Comparison of ENCODE assay signal across 1 cellular context in genomic region chr12:56724989-56725722, GRCh38.
A peak's percentile ranks its signal among the peaks of the same experiment; 100 is the strongest.
TF ChIP-seq lines count a peak whose summit lies in the region.

NACA (minus strand) TSS chr12:56725299; CDS start chr12:56724521, 778 bp downstream.

TF ChIP-seq in HEK293, 187 proteins besides CTCF, POLR2A, EP300 and RAD21 (continued from another document and continues in another):
- TF ChIP-seq ZNF692 (tag by site-specific recombination; IDR thresholded peaks at IDR 0.05): peak; percentile 67
- peak; percentile 92 for TF ChIP-seq SP3 (tag by site-specific recombination; IDR thresholded peaks at IDR 0.05)
- no peak for TF ChIP-seq HOXA7 (CRISPR knock-in tag; IDR thresholded peaks at IDR 0.05; ENCODE audit: borderline replicate concordance)
- TF ChIP-seq ZXDB (tag by site-specific recombination; IDR thresholded peaks at IDR 0.05): peak; percentile 95
- peak; percentile 100 for TF ChIP-seq SCRT2 (tag by site-specific recombination; IDR thresholded peaks at IDR 0.05)
- no peak for TF ChIP-seq ZNF16 (tag by site-specific recombination; IDR thresholded peaks at IDR 0.05; ENCODE audit: low read depth)
- peak; percentile 68 for TF ChIP-seq KLF8 (tag by site-specific recombination; IDR thresholded peaks at IDR 0.05)
- TF ChIP-seq ZNF549 (tag by site-specific recombination; IDR thresholded peaks at IDR 0.05): no peak
- no peak for TF ChIP-seq ZNF560 (tag by site-specific recombination; IDR thresholded peaks at IDR 0.05; ENCODE audit: borderline replicate concordance)
- TF ChIP-seq, protein P1, sequence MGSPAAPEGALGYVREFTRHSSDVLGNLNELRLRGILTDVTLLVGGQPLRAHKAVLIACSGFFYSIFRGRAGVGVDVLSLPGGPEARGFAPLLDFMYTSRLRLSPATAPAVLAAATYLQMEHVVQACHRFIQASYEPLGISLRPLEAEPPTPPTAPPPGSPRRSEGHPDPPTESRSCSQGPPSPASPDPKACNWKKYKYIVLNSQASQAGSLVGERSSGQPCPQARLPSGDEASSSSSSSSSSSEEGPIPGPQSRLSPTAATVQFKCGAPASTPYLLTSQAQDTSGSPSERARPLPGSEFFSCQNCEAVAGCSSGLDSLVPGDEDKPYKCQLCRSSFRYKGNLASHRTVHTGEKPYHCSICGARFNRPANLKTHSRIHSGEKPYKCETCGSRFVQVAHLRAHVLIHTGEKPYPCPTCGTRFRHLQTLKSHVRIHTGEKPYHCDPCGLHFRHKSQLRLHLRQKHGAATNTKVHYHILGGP (tag by site-specific recombination; IDR thresholded peaks at IDR 0.05): no peak
- TF ChIP-seq ZBTB8A (tag by site-specific recombination; IDR thresholded peaks at IDR 0.05): peak; percentile 83
- peak; percentile 60 for TF ChIP-seq ZFP3 (tag by site-specific recombination; IDR thresholded peaks at IDR 0.05; ENCODE audit: low read depth)
- TF ChIP-seq KLF1 (tag by site-specific recombination; IDR thresholded peaks at IDR 0.05): peak; percentile 25; the same call in 1 of the 2 replicates
- TF ChIP-seq HIC1 (tag by site-specific recombination; IDR thresholded peaks at IDR 0.05): no peak
- TF ChIP-seq GLIS2 (tag by site-specific recombination; IDR thresholded peaks at IDR 0.05): peak; percentile 89
- TF ChIP-seq OSR2 (tag by site-specific recombination; IDR thresholded peaks at IDR 0.05): peak; percentile 72
- TF ChIP-seq ZNF169 (tag by site-specific recombination; IDR thresholded peaks at IDR 0.05): no peak
- peak; percentile 75; the same call in 1 of the 2 replicates for TF ChIP-seq ZNF391 (tag by site-specific recombination; IDR thresholded peaks at IDR 0.05; ENCODE audit: borderline replicate concordance, low read depth)
- no peak for TF ChIP-seq ZNF280C (tag by site-specific recombination; IDR thresholded peaks at IDR 0.05)
- no peak for TF ChIP-seq BCL11B (tag by site-specific recombination; IDR thresholded peaks at IDR 0.05; ENCODE audit: low read depth)
- TF ChIP-seq ZNF629 (tag by site-specific recombination; IDR thresholded peaks at IDR 0.05): peak; percentile 76; the same call in 1 of the 2 replicates
- TF ChIP-seq ZNF626 (tag by site-specific recombination; IDR thresholded peaks at IDR 0.05): no peak
- peak; percentile 100 for TF ChIP-seq ZNF341 (tag by site-specific recombination; IDR thresholded peaks at IDR 0.05; ENCODE audit: low read depth)
- peak; percentile 64; the same call in 1 of the 2 replicates for TF ChIP-seq ZNF121 (tag by site-specific recombination; IDR thresholded peaks at IDR 0.05)
- TF ChIP-seq, protein P2, sequence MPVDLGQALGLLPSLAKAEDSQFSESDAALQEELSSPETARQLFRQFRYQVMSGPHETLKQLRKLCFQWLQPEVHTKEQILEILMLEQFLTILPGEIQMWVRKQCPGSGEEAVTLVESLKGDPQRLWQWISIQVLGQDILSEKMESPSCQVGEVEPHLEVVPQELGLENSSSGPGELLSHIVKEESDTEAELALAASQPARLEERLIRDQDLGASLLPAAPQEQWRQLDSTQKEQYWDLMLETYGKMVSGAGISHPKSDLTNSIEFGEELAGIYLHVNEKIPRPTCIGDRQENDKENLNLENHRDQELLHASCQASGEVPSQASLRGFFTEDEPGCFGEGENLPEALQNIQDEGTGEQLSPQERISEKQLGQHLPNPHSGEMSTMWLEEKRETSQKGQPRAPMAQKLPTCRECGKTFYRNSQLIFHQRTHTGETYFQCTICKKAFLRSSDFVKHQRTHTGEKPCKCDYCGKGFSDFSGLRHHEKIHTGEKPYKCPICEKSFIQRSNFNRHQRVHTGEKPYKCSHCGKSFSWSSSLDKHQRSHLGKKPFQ (tag by site-specific recombination; IDR thresholded peaks at IDR 0.05): peak; percentile 47
- no peak for TF ChIP-seq ZNF510 (tag by site-specific recombination; IDR thresholded peaks at IDR 0.05; ENCODE audit: insufficient replicate concordance)
- no peak for TF ChIP-seq ZNF174 (tag by site-specific recombination; IDR thresholded peaks at IDR 0.05)
- no peak for TF ChIP-seq KLF10 (tag by site-specific recombination; IDR thresholded peaks at IDR 0.05)
- no peak for TF ChIP-seq ZNF404 (tag by site-specific recombination; IDR thresholded peaks at IDR 0.05)
- TF ChIP-seq ZNF707 (tag by site-specific recombination; IDR thresholded peaks at IDR 0.05): no peak
- no peak for TF ChIP-seq ZNF19 (tag by site-specific recombination; IDR thresholded peaks at IDR 0.05; ENCODE audit: low read depth)
- TF ChIP-seq, protein P3, sequence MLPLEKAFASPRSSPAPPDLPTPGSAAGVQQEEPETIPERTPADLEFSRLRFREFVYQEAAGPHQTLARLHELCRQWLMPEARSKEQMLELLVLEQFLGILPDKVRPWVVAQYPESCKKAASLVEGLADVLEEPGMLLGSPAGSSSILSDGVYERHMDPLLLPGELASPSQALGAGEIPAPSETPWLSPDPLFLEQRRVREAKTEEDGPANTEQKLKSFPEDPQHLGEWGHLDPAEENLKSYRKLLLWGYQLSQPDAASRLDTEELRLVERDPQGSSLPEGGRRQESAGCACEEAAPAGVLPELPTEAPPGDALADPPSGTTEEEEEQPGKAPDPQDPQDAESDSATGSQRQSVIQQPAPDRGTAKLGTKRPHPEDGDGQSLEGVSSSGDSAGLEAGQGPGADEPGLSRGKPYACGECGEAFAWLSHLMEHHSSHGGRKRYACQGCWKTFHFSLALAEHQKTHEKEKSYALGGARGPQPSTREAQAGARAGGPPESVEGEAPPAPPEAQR (tag by site-specific recombination; IDR thresholded peaks at IDR 0.05): 0 out of 2 replicates have a peak, but pooled peaks have one; percentile 51
- no peak for TF ChIP-seq ZNF585B (tag by site-specific recombination; IDR thresholded peaks at IDR 0.05)
- no peak for TF ChIP-seq ZNF155 (tag by site-specific recombination; IDR thresholded peaks at IDR 0.05)
- 0 out of 2 replicates have a peak, but pooled peaks have one; percentile 53 for TF ChIP-seq ZBTB1 (tag by site-specific recombination; IDR thresholded peaks at IDR 0.05)
- TF ChIP-seq YY1 (tag by site-specific recombination; IDR thresholded peaks at IDR 0.05): peak; percentile 98
- no peak for TF ChIP-seq GLI2 (tag by site-specific recombination; IDR thresholded peaks at IDR 0.05; ENCODE audit: borderline replicate concordance, low read depth)
- peak; percentile 71 for TF ChIP-seq ZBTB48 (tag by site-specific recombination; IDR thresholded peaks at IDR 0.05)
- no peak for TF ChIP-seq ZNF274 (IDR thresholded peaks at IDR 0.05; ENCODE audit: low read length)
- TF ChIP-seq ZNF274 (tag by site-specific recombination; IDR thresholded peaks at IDR 0.05; ENCODE audit: borderline replicate concordance): no peak
- TF ChIP-seq ZNF501 (tag by site-specific recombination; IDR thresholded peaks at IDR 0.05): peak; percentile 100
- TF ChIP-seq PRDM6 (tag by site-specific recombination; IDR thresholded peaks at IDR 0.05): 0 out of 2 replicates have a peak, but pooled peaks have one; percentile 21
- no peak for TF ChIP-seq ZNF423 (tag by site-specific recombination; IDR thresholded peaks at IDR 0.05)
- TF ChIP-seq ZBTB20 (tag by site-specific recombination; IDR thresholded peaks at IDR 0.05): peak; percentile 36; the same call in 1 of the 2 replicates
- TF ChIP-seq ZNF785 (tag by site-specific recombination; IDR thresholded peaks at IDR 0.05): no peak; the same call in 1 of the 2 replicates
- TF ChIP-seq ZFP41 (tag by site-specific recombination; IDR thresholded peaks at IDR 0.05; ENCODE audit: borderline replicate concordance): no peak
- TF ChIP-seq, protein P4, sequence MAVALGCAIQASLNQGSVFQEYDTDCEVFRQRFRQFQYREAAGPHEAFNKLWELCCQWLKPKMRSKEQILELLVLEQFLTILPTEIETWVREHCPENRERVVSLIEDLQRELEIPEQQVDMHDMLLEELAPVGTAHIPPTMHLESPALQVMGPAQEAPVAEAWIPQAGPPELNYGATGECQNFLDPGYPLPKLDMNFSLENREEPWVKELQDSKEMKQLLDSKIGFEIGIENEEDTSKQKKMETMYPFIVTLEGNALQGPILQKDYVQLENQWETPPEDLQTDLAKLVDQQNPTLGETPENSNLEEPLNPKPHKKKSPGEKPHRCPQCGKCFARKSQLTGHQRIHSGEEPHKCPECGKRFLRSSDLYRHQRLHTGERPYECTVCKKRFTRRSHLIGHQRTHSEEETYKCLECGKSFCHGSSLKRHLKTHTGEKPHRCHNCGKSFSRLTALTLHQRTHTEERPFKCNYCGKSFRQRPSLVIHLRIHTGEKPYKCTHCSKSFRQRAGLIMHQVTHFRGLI (tag by site-specific recombination; IDR thresholded peaks at IDR 0.05): no peak
- TF ChIP-seq ZNF10 (tag by site-specific recombination; IDR thresholded peaks at IDR 0.05): peak; percentile 50; the same call in 1 of the 2 replicates
- TF ChIP-seq ZNF610 (tag by site-specific recombination; IDR thresholded peaks at IDR 0.05; ENCODE audit: borderline replicate concordance): peak; percentile 68; the same call in 1 of the 2 replicates
- no peak for TF ChIP-seq RBAK (tag by site-specific recombination; IDR thresholded peaks at IDR 0.05)
- TF ChIP-seq OVOL3 (tag by site-specific recombination; IDR thresholded peaks at IDR 0.05): peak; percentile 64; the same call in 1 of the 2 replicates
- TF ChIP-seq ZNF792 (tag by site-specific recombination; IDR thresholded peaks at IDR 0.05): no peak
- no peak for TF ChIP-seq ZNF175 (tag by site-specific recombination; IDR thresholded peaks at IDR 0.05)
- TF ChIP-seq HOXC10 (CRISPR knock-in tag; IDR thresholded peaks at IDR 0.05): no peak
- TF ChIP-seq, protein P5, sequence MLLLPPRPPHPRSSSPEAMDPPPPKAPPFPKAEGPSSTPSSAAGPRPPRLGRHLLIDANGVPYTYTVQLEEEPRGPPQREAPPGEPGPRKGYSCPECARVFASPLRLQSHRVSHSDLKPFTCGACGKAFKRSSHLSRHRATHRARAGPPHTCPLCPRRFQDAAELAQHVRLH (tag by site-specific recombination; IDR thresholded peaks at IDR 0.05): peak; percentile 59; the same call in 1 of the 2 replicates
- TF ChIP-seq ZNF639 (tag by site-specific recombination; IDR thresholded peaks at IDR 0.05): peak; percentile 90
- TF ChIP-seq ZNF184 (tag by site-specific recombination; IDR thresholded peaks at IDR 0.05): peak; percentile 61
- peak; percentile 86 for TF ChIP-seq ZFHX2 (tag by site-specific recombination; conservative IDR thresholded peaks at IDR 0.05)
